15 cellular contexts compared by ENCODE assay signal in genomic region chr2:68388772-68389171, GRCh38. TPM values are rescaled to one million over a fixed set of nuclear protein-coding genes. Genes with fewer than 3 reads are reported as not detected.
DNase-seq lines count a peak whose midpoint lies in the region; ATAC-seq and TF ChIP-seq lines count a peak whose summit lies in the region.
"Had no signal": no experiment of that assay in that cellular context is flagged by ENCODE, and none has a peak within 500 bp of the region (broad histone marks: within the 10 kb centered on the region; RNA-seq: fewer than 3 reads in every experiment).

No MANE protein-coding gene starts in this region.

- intact Hi-C loops in activated naive CD4-positive, alpha-beta T cell treated with anti-CD3 and anti-CD28 coated beads for 36 hours (cut with micrococcal nuclease) = loop anchor here (1.0 to 5.0 kb wide), 3 partner anchors 186 to 378 kb away; no protein-coding TSS in a partner anchor

- CTCF ChIA-PET in activated naive CD4-positive, alpha-beta T cell treated with anti-CD3 and anti-CD28 coated beads for 36 hours (lab: Charles Lee) = interaction anchor here (0.6 to 1.9 kb wide), 8 partner anchors 10 to 207 kb away, joined by 3 to 7 read pairs (median 4); no protein-coding TSS in a partner anchor
- CTCF ChIA-PET in GM10248 (lab: Yijun Ruan, JAX) = interaction anchor here (0.9 to 3.8 kb wide), 12 partner anchors 10 to 52 kb away, joined by 3 to 27 read pairs (median 5); partner anchors contain the start of gene PLEK

- no peak for DNase-seq in activated naive CD4-positive, alpha-beta T cell treated with anti-CD3 and anti-CD28 coated beads for 36 hours
- no peak for DNase-seq in activated naive CD4-positive, alpha-beta T cell treated with Interleukin-2 at 50 U/mL for 16 hours
- DNase-seq in GM19240 (ENCODE audit: insufficient read length, low spot score) (no peak), NCI-H446 treated with DMSO at 0.1 percent for 48 hours (lab: John Stamatoyannopoulos, UW) (no peak), GM10248 (ENCODE audit: extremely low spot score) (no peak)
- DNase-seq: mesenchymal stem cell; NCI-H2171 treated with DMSO at 0.1 percent for 48 hours; ovary; stimulated activated CD4-positive, alpha-beta T cell treated with anti-CD3 and anti-CD28 coated beads, Interleukin-12 subunit alpha, Interleukin-12 subunit beta, amount 100 ng/mL, for 4 hours had no signal

- peak overlapping the region; percentile 89 for H3K27ac Mint-ChIP-seq in activated naive CD4-positive, alpha-beta T cell treated with anti-CD3 and anti-CD28 coated beads for 36 hours
- peak overlapping the region; percentile 87 for H3K27ac Mint-ChIP-seq in activated naive CD8-positive, alpha-beta T cell

- no peak overlapping the region for H3K4me3 Mint-ChIP-seq in activated naive CD4-positive, alpha-beta T cell treated with anti-CD3 and anti-CD28 coated beads for 36 hours
- peak overlapping the region; percentile 71 for H3K4me3 Mint-ChIP-seq in activated naive CD8-positive, alpha-beta T cell

- POLR2A ChIA-PET in GM10248 (lab: Yijun Ruan, JAX) = interaction anchor here (1.9 kb wide), 1 partner anchor 52 kb away, joined by 13 read pairs; no protein-coding TSS in a partner anchor

- peaks cover 40% of the 10 kb centered on the region for H3K4me1 Mint-ChIP-seq in activated naive CD4-positive, alpha-beta T cell treated with anti-CD3 and anti-CD28 coated beads for 36 hours (ENCODE audit: low read depth)
- peaks cover 43% of the 10 kb centered on the region for H3K4me1 Mint-ChIP-seq in activated naive CD8-positive, alpha-beta T cell (ENCODE audit: low read depth)

- ATAC-seq in HG02938 (IDR thresholded peaks at IDR 0.05; ENCODE audit: unreplicated experiment) = peak; percentile 35
- ATAC-seq: HCT116, Panc1 had no signal

- H3K27ac ChIP-seq in temporal lobe (ENCODE audit: low read depth, low read length) = peak overlapping the region; percentile 6
- H3K27ac ChIP-seq: ovary had no signal

- H3K27me3 Mint-ChIP-seq in activated naive CD4-positive, alpha-beta T cell treated with anti-CD3 and anti-CD28 coated beads for 36 hours (ENCODE audit: low read depth) = peaks cover 2% of the 10 kb centered on the region
- H3K27me3 Mint-ChIP-seq in activated naive CD8-positive, alpha-beta T cell = no peaks in the 10 kb centered on the region

- H3K36me3 Mint-ChIP-seq in activated naive CD4-positive, alpha-beta T cell treated with anti-CD3 and anti-CD28 coated beads for 36 hours (ENCODE audit: low read depth) = no peaks in the 10 kb centered on the region
- H3K36me3 Mint-ChIP-seq in activated naive CD8-positive, alpha-beta T cell = no peaks in the 10 kb centered on the region

- H3K9me3 Mint-ChIP-seq in activated naive CD4-positive, alpha-beta T cell treated with anti-CD3 and anti-CD28 coated beads for 36 hours = no peaks in the 10 kb centered on the region
- H3K9me3 Mint-ChIP-seq in activated naive CD8-positive, alpha-beta T cell (ENCODE audit: low read depth) = no peaks in the 10 kb centered on the region

- no peak for TF ChIP-seq CTCF in GM10248 (IDR thresholded peaks at IDR 0.05; ENCODE audit: control extremely low read depth, extremely low read depth, low read depth, missing control alignments)

RNA-seq across cellular contexts. Expression of gene PLEK, which starts 23.7 kb away (rescaled TPM):
- 1 to 10 TPM in 1 of 2 experiments, under 1 TPM in 1; 0.77 to 1.1 TPM for total RNA-seq in activated naive CD4-positive, alpha-beta T cell treated with anti-CD3 and anti-CD28 coated beads for 36 hours
- 1.7 TPM for total RNA-seq in temporal lobe
- total RNA-seq: LHCN-M2 had no signal
